25 cellular contexts compared by ENCODE assay signal in genomic region chr7:95766657-95767056, GRCh38.
DNase-seq lines count a peak whose midpoint lies in the region; ATAC-seq, FAIRE-seq and TF ChIP-seq lines count a peak whose summit lies in the region.
"Had no signal": no experiment of that assay in that cellular context is flagged by ENCODE, and none has a peak within 500 bp of the region (broad histone marks: within the 10 kb centered on the region; RNA-seq: fewer than 3 reads in every experiment).

No MANE protein-coding gene starts in this region.

- H3K36me3 ChIP-seq in tibial artery, result no peaks in the 10 kb centered on the region

- no peaks in the 10 kb centered on the region for H3K27me3 ChIP-seq in tibial artery

- H3K4me1 ChIP-seq in tibial artery, result no peaks in the 10 kb centered on the region
- H3K4me1 ChIP-seq: A549 had no signal

- no peak overlapping the region for H3K4me3 ChIP-seq in tibial artery
- H3K4me3 ChIP-seq: A549 had no signal

- peak; percentile 69 for FAIRE-seq in RCC 7860 (lab: Jason Lieb, UNC)
- FAIRE-seq: A549 had no signal

- intact Hi-C loops in tibial artery (cut with DNase I; ENCODE audit: low total_unique reads), result no loop called here

- no peak for DNase-seq in RCC 7860 (ENCODE audit: low spot score)
- DNase-seq in tibial artery, result no peak
- DNase-seq in effector CD8-positive, alpha-beta T cell (lab: John Stamatoyannopoulos, UW), result no peak
- DNase-seq in stimulated activated CD4-positive, alpha-beta T cell treated with anti-CD3 and anti-CD28 coated beads, Interleukin-12 subunit alpha, Interleukin-12 subunit beta, amount 100 ng/mL, for 4 hours, result no peak
- DNase-seq: Calu3; CD4-positive, alpha-beta memory T cell; DMS79 treated with DMSO at 0.1 percent for 48 hours; H7; HFFc6; MV-4-11; NCI-H1417; NCI-H187 treated with DMSO at 0.1 percent for 48 hours; NCI-H226; NCI-H524; NCI-H82; SIG-M5; T-cell had no signal

- H3K9me3 ChIP-seq in tibial artery, result no peaks in the 10 kb centered on the region
- H3K9me3 ChIP-seq: A549 had no signal

- TF ChIP-seq CTCF in tibial artery (IDR thresholded peaks at IDR 0.05), result no peak

- H3K27ac ChIP-seq in tibial artery, result no peak overlapping the region
- H3K27ac ChIP-seq: A549, KMS-11, RWPE1 had no signal

- ATAC-seq in GM18508 (IDR thresholded peaks at IDR 0.05; ENCODE audit: insufficient read depth, unreplicated experiment) (peak; percentile 67), GM19043 (IDR thresholded peaks at IDR 0.05; ENCODE audit: low read depth, unreplicated experiment) (peak; percentile 62), HG02938 (IDR thresholded peaks at IDR 0.05; ENCODE audit: unreplicated experiment) (peak; percentile 66), HG03521 (IDR thresholded peaks at IDR 0.05; ENCODE audit: unreplicated experiment) (no peak)
- ATAC-seq: A549, SK-N-SH treated with all-trans-retinoic acid at 6 μM for 48 hours, T-cell had no signal
